In the genomic region with DNA sequence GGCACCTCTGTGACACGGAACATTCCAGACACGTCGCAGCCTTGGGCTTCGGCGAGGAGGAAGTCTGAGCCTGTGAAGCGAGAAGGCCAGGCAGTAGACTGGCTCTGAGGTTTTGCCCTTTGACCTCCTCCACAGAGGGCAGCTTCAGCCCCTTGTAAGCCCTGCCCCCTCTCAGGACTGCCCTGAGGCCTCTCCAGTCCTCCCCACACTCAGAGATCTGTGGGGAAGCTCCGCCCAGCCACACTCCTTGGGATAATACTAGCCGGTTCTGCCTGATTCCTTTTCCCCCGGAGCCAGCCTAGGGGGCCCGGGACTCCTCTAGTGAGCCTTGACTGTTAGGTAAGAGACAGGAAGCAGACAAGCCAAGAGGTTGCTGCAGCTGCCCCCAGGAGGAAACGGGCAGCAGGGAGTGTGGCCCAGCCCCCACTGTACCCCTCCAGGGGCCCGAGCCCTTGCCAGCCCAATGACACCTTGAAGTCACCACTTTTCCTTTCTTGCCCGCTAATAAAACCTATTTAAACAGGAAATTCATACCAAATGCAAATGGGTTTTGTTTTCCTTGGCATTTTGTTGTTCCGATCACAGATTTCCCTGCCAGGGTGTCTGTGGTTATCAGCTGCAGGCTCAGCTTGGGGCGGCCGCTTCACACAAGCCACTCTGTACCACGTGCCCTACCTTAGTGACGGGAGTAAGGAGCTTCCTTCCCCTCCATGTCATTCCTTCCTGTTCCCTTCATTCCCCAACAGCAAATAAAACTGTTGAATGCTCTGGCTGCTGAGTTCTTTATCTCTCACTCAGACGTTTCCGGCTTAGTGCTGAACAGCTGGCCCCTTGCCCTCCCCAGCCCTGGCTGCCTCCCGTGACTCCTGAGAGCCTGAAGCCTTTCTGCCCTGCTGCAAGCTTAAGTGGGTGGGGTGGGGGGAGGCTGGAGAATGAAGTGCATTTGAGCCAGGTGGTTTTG, we compare ENCODE assay signal across 8 cellular contexts.
DNase-seq lines count a peak whose midpoint lies in the region; ATAC-seq and TF ChIP-seq lines count a peak whose summit lies in the region.

No MANE protein-coding gene starts in this region.

- no peaks in the 10 kb centered on the region for H3K36me3 ChIP-seq in Karpas-422 (ENCODE audit: insufficient read depth, low read length)
- no peaks in the 10 kb centered on the region for H3K36me3 ChIP-seq in thyroid gland

- peak; percentile 67 for ATAC-seq in GM21529 (IDR thresholded peaks at IDR 0.05; ENCODE audit: unreplicated experiment)
- peak; percentile 80 for ATAC-seq in SK-N-SH treated with all-trans-retinoic acid at 6 μM for 48 hours
- peak; percentile 73 for ATAC-seq in effector memory CD8-positive, alpha-beta T cell (replicated peaks)

- H3K4me2 ChIP-seq in Karpas-422 (ENCODE audit: low read depth, low read length, poor library complexity, severe bottlenecking): peak overlapping the region; percentile 30

- H3K4me3 ChIP-seq in Karpas-422 (ENCODE audit: low read length) (no peak overlapping the region; the same call in 1 of the 2 replicates), thyroid gland (replicated peaks in 1 of 3) (no peak overlapping the region)

- H3K27ac ChIP-seq in Karpas-422 (ENCODE audit: low read length): no peak overlapping the region
- H3K27ac ChIP-seq in thyroid gland: peak overlapping the region; percentile 95 to 97 (median 97)

- DNase-seq in EL (peak; percentile 86), Karpas-422 (no peak), medulla oblongata (ENCODE audit: extremely low spot score) (peak; percentile 53), thyroid gland (peak; percentile 99)
- no peak for DNase-seq in effector memory CD8-positive, alpha-beta T cell
- DNase-seq in stimulated activated CD4-positive, alpha-beta T cell treated with anti-CD3 and anti-CD28 coated beads, Interleukin-4, amount 100 ng/mL, for 4 hours: no peak

- H3K4me3 Mint-ChIP-seq in effector memory CD8-positive, alpha-beta T cell: peak overlapping the region; percentile 62 to 73

- no peaks in the 10 kb centered on the region for H4K20me1 ChIP-seq in Karpas-422 (ENCODE audit: insufficient read depth, low read depth, low read length)

- TF ChIP-seq POLR2A in thyroid gland (IDR thresholded peaks at IDR 0.05): peak in 1 of 2 donors; percentile 43

- intact Hi-C loops in thyroid gland (cut with DNase I): loop anchor here (10.0 kb wide), 1 partner anchor 125 kb away; a partner anchor contains a TSS

- H3K27me3 ChIP-seq in Karpas-422 (ENCODE audit: low read length) (no peaks in the 10 kb centered on the region), thyroid gland (no peaks in the 10 kb centered on the region)

- 10 to 11% methylated on average over 20 to 21 of the region's 21 CpGs for WGBS in thyroid gland, 2 donors

- H3K36me3 Mint-ChIP-seq in effector memory CD8-positive, alpha-beta T cell (ENCODE audit: insufficient read depth): no peaks in the 10 kb centered on the region

- peaks cover 24% of the 10 kb centered on the region for H3K4me1 ChIP-seq in Karpas-422 (ENCODE audit: low read length)
- H3K4me1 ChIP-seq in thyroid gland: peaks cover 46 to 58% of the 10 kb centered on the region in 2 donors

- H3K9me3 Mint-ChIP-seq in effector memory CD8-positive, alpha-beta T cell: no peaks in the 10 kb centered on the region

- H3K27me3 Mint-ChIP-seq in effector memory CD8-positive, alpha-beta T cell: peaks cover 0 to 14% of the 10 kb centered on the region in 2 donors

- peak overlapping the region; percentile 87 to 91 for H3K27ac Mint-ChIP-seq in effector memory CD8-positive, alpha-beta T cell

- no peak overlapping the region; the same call in 1 of the 2 replicates for H2AFZ ChIP-seq in Karpas-422 (ENCODE audit: low read length)

- no peak for TF ChIP-seq CTCF in thyroid gland (IDR thresholded peaks at IDR 0.05)

- no peaks in the 10 kb centered on the region for H3K9me2 ChIP-seq in Karpas-422 (replicated peaks; ENCODE audit: insufficient read depth, low read length)

- H3K79me2 ChIP-seq in Karpas-422 (ENCODE audit: low read length): no peaks in the 10 kb centered on the region

- H3K9ac ChIP-seq in Karpas-422 (ENCODE audit: low read length): peak overlapping the region; percentile 23

- H3K9me3 ChIP-seq in Karpas-422 (ENCODE audit: low read length) (no peaks in the 10 kb centered on the region), thyroid gland (no peaks in the 10 kb centered on the region)

- peaks cover 18 to 22% of the 10 kb centered on the region in 2 donors for H3K4me1 Mint-ChIP-seq in effector memory CD8-positive, alpha-beta T cell (ENCODE audit: low read depth in 2 of 2)

TF ChIP-seq in SK-N-SH treated with all-trans-retinoic acid at 6 μM for 48 hours, 23 proteins besides CTCF, POLR2A, EP300 and RAD21:
- TF ChIP-seq TCF4 (CRISPR knock-in tag; IDR thresholded peaks at IDR 0.05; ENCODE audit: borderline replicate concordance): peak; percentile 29; the same call in 1 of the 2 replicates
- no peak for TF ChIP-seq PPARA (CRISPR knock-in tag; IDR thresholded peaks at IDR 0.05; ENCODE audit: borderline replicate concordance)
TF ChIP-seq in SK-N-SH treated with all-trans-retinoic acid at 6 μM for 48 hours: peak in this region for 1.

Comparison
In these comparisons a context has a peak if more than half of its experiments do, and no peak if none do; other contexts are left out.
1. DNase-seq: peak in EL (single experiment), medulla oblongata (single experiment) and thyroid gland (2 of 2); none in Karpas-422 (single experiment), effector memory CD8-positive, alpha-beta T cell (0 of 3) and stimulated activated CD4-positive, alpha-beta T cell treated with anti-CD3 and anti-CD28 coated beads, Interleukin-4, amount 100 ng/mL, for 4 hours (0 of 2).
2. Peak in every context shown above with its lines, with median percentiles within 50 percentile points of each other: ATAC-seq.